ENCODE assay signal across 7 cellular contexts in the genomic region with DNA sequence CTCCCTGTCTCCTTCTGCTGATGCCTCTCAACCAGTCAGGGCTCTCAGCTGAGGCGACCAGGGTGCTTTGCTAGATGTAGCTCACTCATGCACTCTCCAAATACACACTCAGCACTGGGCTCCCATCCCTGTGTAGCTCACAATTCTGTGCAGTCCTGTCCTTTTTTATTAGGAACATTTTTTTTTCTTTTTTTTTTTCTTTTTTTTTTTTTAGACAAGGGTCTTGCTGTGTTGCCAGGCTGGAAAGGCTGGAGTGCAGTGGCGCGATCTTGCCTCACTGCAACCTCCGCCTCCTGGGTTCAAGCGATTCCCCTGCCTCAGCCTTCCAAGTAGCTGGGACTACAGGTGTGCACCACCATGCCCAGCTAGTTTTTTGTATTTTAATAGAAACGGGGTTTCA. TPM values are rescaled to one million over a fixed set of nuclear protein-coding genes. Genes with fewer than 3 reads are reported as not detected.
"Had no signal": no experiment of that assay in that cellular context is flagged by ENCODE, and none has a peak within 500 bp of the region (broad histone marks: within the 10 kb centered on the region; RNA-seq: fewer than 3 reads in every experiment).

No MANE protein-coding gene starts in this region.

RNA-seq across cellular contexts. Expression of a gene that starts 11.5 kb away (rescaled TPM):
- total RNA-seq: activated B cell treated with CpG ODN at 0.5 μM for 24 hours, adrenal gland, aorta, body of pancreas, breast epithelium, cardiac septum had no signal

RNA-seq across cellular contexts. Expression of a gene that starts 13.3 kb away (rescaled TPM):
- total RNA-seq: activated B cell treated with CpG ODN at 0.5 μM for 24 hours; body of pancreas; T-helper 1 cell treated with Interleukin-12 subunit alpha and Interleukin-12 subunit beta and Interleukin-4 antibody, amounts not matched to agents 30 ng/mL and 1 ng/mL, for 36 hours had no signal
